ENCODE assay signal across 12 cellular contexts in genomic region chr12:2892246-2892645, GRCh38. TPM values are rescaled to one million over a fixed set of nuclear protein-coding genes. Genes with fewer than 3 reads are reported as not detected.
DNase-seq lines count a peak whose midpoint lies in the region; ATAC-seq and TF ChIP-seq lines count a peak whose summit lies in the region.
"Had no signal": no experiment of that assay in that cellular context is flagged by ENCODE, and none has a peak within 500 bp of the region (broad histone marks: within the 10 kb centered on the region; RNA-seq: fewer than 3 reads in every experiment).

No MANE protein-coding gene starts in this region.

- POLR2A ChIA-PET in AG04450 (lab: Yijun Ruan, JAX) = interaction anchor here (0.6 to 1.5 kb wide), 2 partner anchors 14 to 58 kb away, joined by 3 to 4 read pairs; no protein-coding TSS in a partner anchor

- H3K4me3 ChIP-seq in AG04450 (ENCODE audit: low read depth, low read length) = peak overlapping the region; percentile 97
- peak overlapping the region; percentile 73; the same call in 1 of the 2 replicates for H3K4me3 ChIP-seq in HAP-1
- peak overlapping the region in 1 of 4 donors; percentile 99 for H3K4me3 ChIP-seq in adrenal gland
- peak overlapping the region in 1 of 2 donors; percentile 6 for H3K4me3 ChIP-seq in muscle layer of colon (ENCODE audit: low read depth in 1 of 2, low read length in 2 of 2)
- H3K4me3 ChIP-seq in upper lobe of left lung = no peak overlapping the region

- intact Hi-C loops in adrenal gland (cut with DNase I) = no loop called here

- ATAC-seq in left lobe of liver (no peak), HG02852 (IDR thresholded peaks at IDR 0.05; ENCODE audit: unreplicated experiment) (no peak), HG03280 (IDR thresholded peaks at IDR 0.05; ENCODE audit: unreplicated experiment) (no peak), upper lobe of left lung (ENCODE audit: low FRiP score in 2 of 2) (no peak)

- DNase-seq in AG04450 (ENCODE audit: low read depth, low spot score) = no peak
- no peak for DNase-seq in HAP-1 (ENCODE audit: low spot score in 2 of 2)
- no peak for DNase-seq in adrenal gland
- DNase-seq in left lobe of liver (ENCODE audit: low spot score) = no peak
- DNase-seq in upper lobe of left lung = no peak
- DNase-seq: activated CD4-positive, CD25-positive, alpha-beta regulatory T cell treated with anti-CD3 and anti-CD28 coated beads, Interleukin-2, amount 50 U/mL, for 72 hours; NCI-H748 treated with DMSO at 0.1 percent for 48 hours had no signal

- H3K9me3 ChIP-seq in AG04450 (ENCODE audit: control insufficient read depth, insufficient read depth, low read length) (peaks cover 3% of the 10 kb centered on the region; the same call in 1 of the 2 replicates), HAP-1 (no peaks in the 10 kb centered on the region), adrenal gland (replicated peaks in 1 of 3) (no peaks in the 10 kb centered on the region), muscle layer of colon (ENCODE audit: low read length) (no peaks in the 10 kb centered on the region), upper lobe of left lung (no peaks in the 10 kb centered on the region)

- H3K36me3 ChIP-seq in HAP-1 (replicated peaks) (peaks cover 13% of the 10 kb centered on the region), adrenal gland (replicated peaks in 1 of 2) (no peaks in the 10 kb centered on the region), muscle layer of colon (ENCODE audit: insufficient read depth, low read length) (no peaks in the 10 kb centered on the region), upper lobe of left lung (peaks cover 0 to 6% (median 0%) of the 10 kb centered on the region in 4 donors)

- TF ChIP-seq POLR2A in adrenal gland (IDR thresholded peaks at IDR 0.05) (no peak), upper lobe of left lung (IDR thresholded peaks at IDR 0.05) (no peak)

- H3K9ac ChIP-seq in muscle layer of colon (ENCODE audit: low read length) = no peak overlapping the region
- H3K9ac ChIP-seq: parathyroid adenoma had no signal

- H3K27ac ChIP-seq in AG04450 (ENCODE audit: low read depth, low read length) (no peak overlapping the region), adrenal gland (peak overlapping the region in 3 of 5 donors; percentile 73 to 99 (median 78)), muscle layer of colon (ENCODE audit: low read depth, low read length) (peak overlapping the region; percentile 98), upper lobe of left lung (peak overlapping the region in 1 of 4 donors; percentile 92)
- H3K27ac ChIP-seq: parathyroid adenoma had no signal

- no peaks in the 10 kb centered on the region for H3K27me3 ChIP-seq in AG04450 (ENCODE audit: control insufficient read depth, insufficient read depth, low read length)
- H3K27me3 ChIP-seq in HAP-1 (ENCODE audit: low read depth) = no peaks in the 10 kb centered on the region
- no peaks in the 10 kb centered on the region for H3K27me3 ChIP-seq in adrenal gland
- H3K27me3 ChIP-seq in muscle layer of colon (ENCODE audit: control insufficient read depth in 1 of 2, insufficient read depth in 2 of 2, low read length in 2 of 2) = no peaks in the 10 kb centered on the region
- no peaks in the 10 kb centered on the region for H3K27me3 ChIP-seq in upper lobe of left lung
- H3K27me3 ChIP-seq: cardiac muscle cell had no signal

- H3K4me1 ChIP-seq in HAP-1 (peaks cover 12% of the 10 kb centered on the region), adrenal gland (replicated peaks in 1 of 2) (peaks cover 25 to 55% of the 10 kb centered on the region in 2 donors), muscle layer of colon (ENCODE audit: insufficient read depth, low read length) (peaks cover 30% of the 10 kb centered on the region), upper lobe of left lung (peaks cover 7 to 21% (median 10%) of the 10 kb centered on the region in 4 donors)

- CTCF ChIA-PET in AG04450 (lab: Charles Lee) = interaction anchor here (0.6 to 0.7 kb wide), 2 partner anchors 79 to 141 kb away, joined by 4 read pairs; no protein-coding TSS in a partner anchor

- WGBS in adrenal gland, 4 donors = 76 to 83% (median 80%) methylated on average over 12 of the region's 12 CpGs
- WGBS in upper lobe of left lung, 2 donors = 80 to 82% methylated on average over 12 of the region's 12 CpGs

- TF ChIP-seq CTCF in AG04450 (IDR thresholded peaks at IDR 0.05; ENCODE audit: low read depth, low read length) (no peak), adrenal gland (IDR thresholded peaks at IDR 0.05) (no peak), upper lobe of left lung (IDR thresholded peaks at IDR 0.05) (no peak)

- in situ Hi-C loops in HAP-1 (cut with MboI; ENCODE audit: low sequenced_read_pairs) = no loop called here

- TF ChIP-seq EP300 in upper lobe of left lung (IDR thresholded peaks at IDR 0.05) = no peak

RNA-seq across cellular contexts. Expression of gene TULP3, which starts 1.6 kb away (rescaled TPM):
- polyA plus RNA-seq in AG04450 (2011; rRNA removed) (41.6 and 48.7 TPM in 2 replicates), adrenal gland (10 to 100 TPM; 19.3 to 36.6 (median 25.9) TPM)
- 35.4 and 39.4 TPM in 2 replicates for polyA minus RNA-seq in AG04450 (2011; rRNA and poly(A)+ RNA removed)
- total RNA-seq in adrenal gland (10 to 100 TPM; 19.1 to 40.5 (median 25.0) TPM), left lobe of liver (2.7 TPM), upper lobe of left lung (10 to 100 TPM; 10.5 to 24.3 (median 16.6) TPM)

RNA-seq across cellular contexts. Expression of gene RHNO1, which starts 15.2 kb away (rescaled TPM):
- polyA plus RNA-seq in AG04450 (2011; rRNA removed) (42.0 and 43.4 TPM in 2 replicates), adrenal gland (10 to 100 TPM; 14.2 to 29.0 (median 15.5) TPM)
- polyA minus RNA-seq in AG04450 (2011; rRNA and poly(A)+ RNA removed) = 25.2 and 27.7 TPM in 2 replicates
- total RNA-seq in adrenal gland (10 to 100 TPM in 7 of 8 donors, 1 to 10 TPM in 1; 5.0 to 18.8 (median 14.1) TPM), left lobe of liver (1.8 TPM), upper lobe of left lung (10 to 100 TPM in 5 of 6 donors, 1 to 10 TPM in 1; 9.4 to 15.7 (median 12.3) TPM)

RNA-seq across cellular contexts. Expression of gene FOXM1, which starts 15.3 kb away (rescaled TPM):
- polyA plus RNA-seq in AG04450 (2011; rRNA removed) = 10.8 and 11.5 TPM in 2 replicates
- polyA minus RNA-seq in AG04450 (2011; rRNA and poly(A)+ RNA removed) = 13.6 and 24.5 TPM in 2 replicates
- total RNA-seq in adrenal gland = 1 to 10 TPM in 7 of 8 donors, under 1 TPM in 1; 0.79 to 4.9 (median 2.7) TPM
- polyA plus RNA-seq in adrenal gland = 1 to 10 TPM in 2 of 3 donors, under 1 TPM in 1; 0.97 to 2.4 (median 1.0) TPM
- 0.86 TPM for total RNA-seq in left lobe of liver
- 10 to 100 TPM in 1 of 6 donors, 1 to 10 TPM in 4, not detected in 1; 2.1 to 27.6 (median 4.9) TPM for total RNA-seq in upper lobe of left lung

RNA-seq across cellular contexts. Expression of gene TEX52, which starts 35.4 kb away (rescaled TPM):
- not detected in 2 replicates for polyA plus RNA-seq in AG04450 (2011; rRNA removed)
- not detected in 2 replicates for polyA minus RNA-seq in AG04450 (2011; rRNA and poly(A)+ RNA removed)
- not detected for total RNA-seq in adrenal gland
- polyA plus RNA-seq in adrenal gland = not detected
- total RNA-seq in left lobe of liver = not detected
- total RNA-seq in upper lobe of left lung = not detected
- total RNA-seq: cardiac muscle cell had no signal
- polyA plus RNA-seq: cardiac muscle cell had no signal

RNA-seq across cellular contexts. Expression of gene NRIP2, which starts 57.4 kb away (rescaled TPM):
- 0.66 and 0.99 TPM in 2 replicates for polyA plus RNA-seq in AG04450 (2011; rRNA removed)
- 0.74 and 0.92 TPM in 2 replicates for polyA minus RNA-seq in AG04450 (2011; rRNA and poly(A)+ RNA removed)
- total RNA-seq in adrenal gland = 1 to 10 TPM in 7 of 8 donors, under 1 TPM in 1; 0.87 to 9.1 (median 2.5) TPM
- polyA plus RNA-seq in adrenal gland = 1 to 10 TPM; 1.9 to 5.9 (median 5.5) TPM
- total RNA-seq in left lobe of liver = 0.15 TPM
- total RNA-seq in upper lobe of left lung = under 1 TPM in 2 of 6 donors, not detected in 4; 0.23 to 0.74 TPM
- total RNA-seq: cardiac muscle cell had no signal

Comparison
In these comparisons a context has a peak if more than half of its experiments do, and no peak if none do; other contexts are left out.
1. H3K4me3 ChIP-seq: peak in AG04450 (single experiment) and HAP-1 (single experiment); none in upper lobe of left lung (0 of 4).